ENCODE assay signal across 9 cellular contexts in genomic region chr16:85908444-85908843, GRCh38. TPM values are rescaled to one million over a fixed set of nuclear protein-coding genes. Genes with fewer than 3 reads are reported as not detected.
DNase-seq lines count a peak whose midpoint lies in the region; ATAC-seq and TF ChIP-seq lines count a peak whose summit lies in the region.
"Had no signal": no experiment of that assay in that cellular context is flagged by ENCODE, and none has a peak within 500 bp of the region (broad histone marks: within the 10 kb centered on the region; RNA-seq: fewer than 3 reads in every experiment).

No MANE protein-coding gene starts in this region.

- no peak for TF ChIP-seq CTCF in neutrophil (IDR thresholded peaks at IDR 0.05)

- ATAC-seq in GM18868 (IDR thresholded peaks at IDR 0.05; ENCODE audit: unreplicated experiment) (peak; percentile 56), GM21825 (IDR thresholded peaks at IDR 0.05; ENCODE audit: unreplicated experiment) (peak; percentile 51)

- no peaks in the 10 kb centered on the region for H3K36me3 ChIP-seq in neutrophil

- H3K4me1 ChIP-seq in neutrophil (ENCODE audit: control insufficient read depth in 1 of 2, insufficient read depth in 1 of 2, low read depth in 1 of 2, low read length in 1 of 2) = peaks cover 32 to 64% of the 10 kb centered on the region in 2 experiments

- peak overlapping the region; percentile 1 for H3K27ac ChIP-seq in neutrophil

- H3K4me3 ChIP-seq in neutrophil (ENCODE audit: low read depth in 1 of 2, low read length in 1 of 2) = no peak overlapping the region

- peaks cover 52% of the 10 kb centered on the region for H3K27me3 ChIP-seq in neutrophil

- H3K9me3 ChIP-seq in neutrophil = peaks cover 10% of the 10 kb centered on the region

- peak; percentile 92 for DNase-seq in NAMALWA (ENCODE audit: low spot score)
- DNase-seq in midbrain (lab: John Stamatoyannopoulos, UW) = no peak
- DNase-seq in NCI-H2196 (lab: John Stamatoyannopoulos, UW; ENCODE audit: unreplicated experiment) = no peak
- DNase-seq in NCI-H1105 (lab: John Stamatoyannopoulos, UW) = no peak
- DNase-seq in A172 (ENCODE audit: low spot score) = no peak
- DNase-seq: stimulated activated CD4-positive, alpha-beta T cell treated with anti-CD3 and anti-CD28 coated beads, Interleukin-4, amount 100 ng/mL, for 1 hour had no signal

RNA-seq across cellular contexts. Expression of gene IRF8, which starts 9.5 kb away (rescaled TPM):
- total RNA-seq in A172 (2014; rRNA removed; shearing (Covaris generic)) = 0.05 and 0.12 TPM in 2 replicates
